27 cellular contexts compared by ENCODE assay signal in the genomic region with DNA sequence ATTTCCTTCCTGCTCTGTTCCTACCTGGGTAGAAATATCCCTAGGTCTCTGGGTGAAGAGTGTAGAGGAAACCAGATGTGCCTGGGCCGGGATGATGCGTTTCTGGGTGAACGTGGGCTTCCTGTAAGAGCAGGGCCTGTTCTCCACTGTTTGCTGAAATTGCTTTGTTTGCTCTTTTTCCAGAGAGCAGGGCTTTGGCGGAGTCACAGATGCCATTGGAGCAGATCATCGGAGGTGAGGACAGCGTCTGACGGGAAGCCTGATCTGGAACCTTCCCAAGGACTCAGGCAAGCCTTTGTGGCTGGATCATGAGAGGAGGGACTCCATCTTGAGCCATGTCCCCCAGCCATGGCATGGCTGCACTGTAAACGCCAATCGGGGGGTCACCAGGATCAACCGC. TPM values are rescaled to one million over a fixed set of nuclear protein-coding genes. Genes with fewer than 3 reads are reported as not detected.
"Had no signal": no experiment of that assay in that cellular context is flagged by ENCODE, and none has a peak within 500 bp of the region (broad histone marks: within the 10 kb centered on the region; RNA-seq: fewer than 3 reads in every experiment).

No MANE protein-coding gene starts in this region.

- H3K4me3 ChIP-seq: adrenal gland, ascending aorta, mucosa of descending colon, sigmoid colon, smooth muscle cell, testis, vagina had no signal

- H3K27me3 ChIP-seq: adrenal gland, ascending aorta, brain microvascular endothelial cell, foreskin keratinocyte, sigmoid colon, testis, vagina had no signal

- H3K27ac Mint-ChIP-seq: activated naive CD8-positive, alpha-beta T cell; stimulated activated memory B cell treated with anti-CD40 and anti-IgM and Interleukin-4, amounts not matched to agents 10 μg/mL and 1 μg/mL and 100 μg/mL, for 72 hours; type B pancreatic cell had no signal

- H3K27ac ChIP-seq: adrenal gland, ascending aorta, brain microvascular endothelial cell, foreskin keratinocyte, sigmoid colon, testis, vagina had no signal

- H3K9me3 Mint-ChIP-seq: stimulated activated memory B cell treated with anti-CD40 and anti-IgM and Interleukin-4, amounts not matched to agents 10 μg/mL and 1 μg/mL and 100 μg/mL, for 72 hours; type B pancreatic cell had no signal

- H3K4me1 ChIP-seq: adrenal gland, ascending aorta, foreskin keratinocyte, sigmoid colon, testis, vagina had no signal

- DNase-seq: activated CD4-positive, CD25-positive, alpha-beta regulatory T cell treated with anti-CD3 and anti-CD28 coated beads, Interleukin-2, amount 50 U/mL, for 72 hours; activated CD8-positive, alpha-beta memory T cell treated with anti-CD3 and anti-CD28 coated beads for 24 hours; activated effector memory CD4-positive, alpha-beta T cell treated with anti-CD3 and anti-CD28 coated beads, Interleukin-2, amount 50 U/mL, for 16 hours; adrenal gland; brain microvascular endothelial cell; central memory CD4-positive, alpha-beta T cell; dermis blood vessel endothelial cell; effector CD8-positive, alpha-beta T cell; erythroblast; foreskin keratinocyte; hypothalamus; mesendoderm; mucosa of descending colon; occipital lobe; posterior cingulate gyrus; sigmoid colon; stimulated activated CD4-positive, alpha-beta T cell treated with anti-CD3 and anti-CD28 coated beads, Interleukin-15, amount 100 ng/mL, for 24 hours; testis had no signal

- H3K4me3 Mint-ChIP-seq: activated naive CD8-positive, alpha-beta T cell; stimulated activated memory B cell treated with anti-CD40 and anti-IgM and Interleukin-4, amounts not matched to agents 10 μg/mL and 1 μg/mL and 100 μg/mL, for 72 hours; type B pancreatic cell had no signal

- H3K4me1 Mint-ChIP-seq: stimulated activated memory B cell treated with anti-CD40 and anti-IgM and Interleukin-4, amounts not matched to agents 10 μg/mL and 1 μg/mL and 100 μg/mL, for 72 hours had no signal

- H3K9me3 ChIP-seq: adrenal gland, ascending aorta, mucosa of descending colon, sigmoid colon, testis, vagina had no signal

- H3K27me3 Mint-ChIP-seq: activated naive CD8-positive, alpha-beta T cell; stimulated activated memory B cell treated with anti-CD40 and anti-IgM and Interleukin-4, amounts not matched to agents 10 μg/mL and 1 μg/mL and 100 μg/mL, for 72 hours; type B pancreatic cell had no signal

- H3K4me2 ChIP-seq: smooth muscle cell had no signal

- ATAC-seq: foreskin keratinocyte; mucosa of descending colon; stimulated activated memory B cell treated with anti-CD40 and anti-IgM and Interleukin-4, amounts not matched to agents 10 μg/mL and 1 μg/mL and 100 μg/mL, for 72 hours had no signal

RNA-seq across cellular contexts. Expression of gene PKD1L3, which starts 23.8 kb away (rescaled TPM):
- total RNA-seq: ascending aorta, fibroblast of lung, foreskin keratinocyte, vagina had no signal
- polyA plus RNA-seq: fibroblast of lung, foreskin keratinocyte, smooth muscle cell had no signal

RNA-seq across cellular contexts. Expression of gene HP, which starts 30.3 kb away (rescaled TPM):
- total RNA-seq: dermis blood vessel endothelial cell; fibroblast of lung; foreskin keratinocyte; smooth muscle cell; T-helper 2 cell treated with Interferon-gamma antibody and Interleukin-4, amounts not matched to agents 100 ng/mL and 5 ng/mL, for 36 hours had no signal
- polyA plus RNA-seq: fibroblast of lung, foreskin keratinocyte, neural cell had no signal

RNA-seq across cellular contexts. Expression of gene HPR, which starts 39.1 kb away (rescaled TPM):
- total RNA-seq: dermis blood vessel endothelial cell; fibroblast of lung; foreskin keratinocyte; occipital lobe; smooth muscle cell; T-helper 2 cell treated with Interferon-gamma antibody and Interleukin-4, amounts not matched to agents 100 ng/mL and 5 ng/mL, for 36 hours had no signal
- polyA plus RNA-seq: foreskin keratinocyte, smooth muscle cell had no signal
